10 cellular contexts compared by ENCODE assay signal in genomic region chr2:25587361-25587760, GRCh38.
DNase-seq lines count a peak whose midpoint lies in the region; ATAC-seq lines count a peak whose summit lies in the region.
"Had no signal": no experiment of that assay in that cellular context is flagged by ENCODE, and none has a peak within 500 bp of the region (broad histone marks: within the 10 kb centered on the region; RNA-seq: fewer than 3 reads in every experiment).

No MANE protein-coding gene starts in this region.

- H3K36me3 Mint-ChIP-seq in T-helper 1 cell treated with Interleukin-12 subunit alpha and Interleukin-12 subunit beta and Interleukin-4 antibody, amounts not matched to agents 30 μg/mL and 1 μg/mL, for 36 hours (ENCODE audit: low read depth): no peaks in the 10 kb centered on the region

- H3K4me1 Mint-ChIP-seq in T-helper 1 cell treated with Interleukin-12 subunit alpha and Interleukin-12 subunit beta and Interleukin-4 antibody, amounts not matched to agents 30 μg/mL and 1 μg/mL, for 36 hours (ENCODE audit: low read depth): peaks cover 33% of the 10 kb centered on the region

- H3K9me3 Mint-ChIP-seq in T-helper 1 cell treated with Interleukin-12 subunit alpha and Interleukin-12 subunit beta and Interleukin-4 antibody, amounts not matched to agents 30 μg/mL and 1 μg/mL, for 36 hours: no peaks in the 10 kb centered on the region
- H3K9me3 Mint-ChIP-seq: nephron had no signal

- peak; percentile 40 for DNase-seq in stimulated activated CD4-positive, alpha-beta T cell treated with anti-CD3 and anti-CD28 coated beads, Interleukin-1b, Interleukin-23, amount 100 ng/mL, for 48 hours
- no peak for DNase-seq in stimulated activated CD4-positive, alpha-beta T cell treated with anti-CD3 and anti-CD28 coated beads, Interleukin-4, amount 100 ng/mL, for 4 hours
- peak; percentile 69 for DNase-seq in globus pallidus (ENCODE audit: low spot score)
- DNase-seq in NCI-H524 (lab: John Stamatoyannopoulos, UW): no peak
- DNase-seq in NCI-H510A (lab: John Stamatoyannopoulos, UW): no peak
- DNase-seq in GM19240 (ENCODE audit: insufficient read length, low spot score): no peak
- DNase-seq: esophagus squamous epithelium had no signal

- no peak overlapping the region for H3K4me3 Mint-ChIP-seq in T-helper 1 cell treated with Interleukin-12 subunit alpha and Interleukin-12 subunit beta and Interleukin-4 antibody, amounts not matched to agents 30 μg/mL and 1 μg/mL, for 36 hours
- H3K4me3 Mint-ChIP-seq: nephron had no signal

- H3K27ac Mint-ChIP-seq in T-helper 1 cell treated with Interleukin-12 subunit alpha and Interleukin-12 subunit beta and Interleukin-4 antibody, amounts not matched to agents 30 μg/mL and 1 μg/mL, for 36 hours: peak overlapping the region; percentile 60
- H3K27ac Mint-ChIP-seq: nephron had no signal

- ATAC-seq in HG02981 (IDR thresholded peaks at IDR 0.05; ENCODE audit: unreplicated experiment): no peak

- H3K27me3 Mint-ChIP-seq in T-helper 1 cell treated with Interleukin-12 subunit alpha and Interleukin-12 subunit beta and Interleukin-4 antibody, amounts not matched to agents 30 μg/mL and 1 μg/mL, for 36 hours (ENCODE audit: low read depth): no peaks in the 10 kb centered on the region

Comparison
In these comparisons a context has a peak if more than half of its experiments do, and no peak if none do; other contexts are left out.
1. DNase-seq: peak in stimulated activated CD4-positive, alpha-beta T cell treated with anti-CD3 and anti-CD28 coated beads, Interleukin-1b, Interleukin-23, amount 100 ng/mL, for 48 hours (single experiment) and globus pallidus (single experiment); none in stimulated activated CD4-positive, alpha-beta T cell treated with anti-CD3 and anti-CD28 coated beads, Interleukin-4, amount 100 ng/mL, for 4 hours (0 of 2), NCI-H524 (0 of 2), NCI-H510A (single experiment) and GM19240 (single experiment).